In the genomic region with DNA sequence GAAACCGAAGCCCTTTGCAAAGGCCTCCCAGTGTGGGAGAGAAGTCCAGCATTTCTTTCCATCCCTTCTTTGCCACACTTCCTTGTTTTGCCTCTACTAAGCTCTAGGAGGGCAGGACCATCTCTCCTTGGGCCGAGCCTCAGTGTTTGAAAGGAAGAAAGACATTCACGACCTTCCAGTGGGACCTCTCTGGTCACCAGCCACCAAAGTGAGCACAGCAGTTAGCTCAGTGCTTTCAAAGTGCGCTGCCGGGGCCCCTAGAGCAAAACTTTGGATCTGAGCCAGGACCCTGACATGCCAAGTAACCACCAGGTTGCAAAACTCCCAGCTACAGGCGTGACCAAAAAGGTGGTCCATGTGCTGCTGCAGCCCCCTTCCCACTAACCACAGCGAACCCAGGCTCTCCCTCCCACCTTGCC, we compare ENCODE assay signal across 8 cellular contexts. TPM values are rescaled to one million over a fixed set of nuclear protein-coding genes. Genes with fewer than 3 reads are reported as not detected.
DNase-seq lines count a peak whose midpoint lies in the region; ATAC-seq and TF ChIP-seq lines count a peak whose summit lies in the region.

No MANE protein-coding gene starts in this region.

- POLR2A ChIA-PET in Panc1 (lab: Charles Lee) = no interaction called here

- CTCF ChIA-PET in Panc1 (lab: Charles Lee) = no interaction called here

- H3K4me1 ChIP-seq in Panc1 (ENCODE audit: control insufficient read depth, insufficient read depth, low read length) = peaks cover 71% of the 10 kb centered on the region
- H3K4me1 ChIP-seq in foreskin keratinocyte = peaks cover 48% of the 10 kb centered on the region
- peaks cover 38% of the 10 kb centered on the region for H3K4me1 ChIP-seq in rectal smooth muscle tissue (ENCODE audit: control insufficient read depth, insufficient read depth, low read length)

- DNase-seq in GM03348 (ENCODE audit: low spot score) = peak; percentile 30
- no peak for DNase-seq in Panc1 (ENCODE audit: low read depth, low spot score)
- no peak for DNase-seq in foreskin keratinocyte
- DNase-seq in NCI-H1417 treated with DMSO at 0.1 percent for 48 hours (lab: John Stamatoyannopoulos, UW) = no peak
- no peak for DNase-seq in COR-L47 (lab: John Stamatoyannopoulos, UW)
- no peak for DNase-seq in NCI-H187 (lab: John Stamatoyannopoulos, UW)

- H3K27ac ChIP-seq in Panc1 (ENCODE audit: low read length) = peak overlapping the region; percentile 57
- peak overlapping the region; percentile 92 for H3K27ac ChIP-seq in foreskin keratinocyte
- H3K27ac ChIP-seq in rectal smooth muscle tissue (ENCODE audit: low read depth, low read length) = peak overlapping the region; percentile 69

- BruUV-seq in Panc1 (replicated peaks; lab: Mats Ljungman, UMichigan) = TSS peak; percentile 4

- H3K9me3 ChIP-seq in Panc1 (ENCODE audit: control insufficient read depth, insufficient read depth, low read depth, low read length) = no peaks in the 10 kb centered on the region

- no peak for ATAC-seq in Panc1
- no peak for ATAC-seq in foreskin keratinocyte
- no peak for ATAC-seq in HG02870 (IDR thresholded peaks at IDR 0.05; ENCODE audit: unreplicated experiment)

- no peaks in the 10 kb centered on the region for H3K27me3 ChIP-seq in Panc1 (ENCODE audit: control insufficient read depth, insufficient read depth, low read length)
- H3K27me3 ChIP-seq in foreskin keratinocyte = no peaks in the 10 kb centered on the region
- no peaks in the 10 kb centered on the region for H3K27me3 ChIP-seq in rectal smooth muscle tissue (ENCODE audit: control insufficient read depth, insufficient read depth, low read length)

- H3K4me3 ChIP-seq in Panc1 (ENCODE audit: low read depth in 2 of 2, low read length in 2 of 2) (no peak overlapping the region), rectal smooth muscle tissue (ENCODE audit: low read length) (no peak overlapping the region)

- TF ChIP-seq CTCF in Panc1 (IDR thresholded peaks at IDR 0.05) = no peak
- no peak for TF ChIP-seq CTCF in foreskin keratinocyte (conservative IDR thresholded peaks at IDR 0.05)

- H3K9ac ChIP-seq in rectal smooth muscle tissue (ENCODE audit: low read length) = no peak overlapping the region

- H3K36me3 ChIP-seq in Panc1 (ENCODE audit: control insufficient read depth, insufficient read depth, low read length) (peaks cover 3% of the 10 kb centered on the region; the same call in 1 of the 2 replicates), rectal smooth muscle tissue (ENCODE audit: control insufficient read depth, insufficient read depth, low read length) (no peaks in the 10 kb centered on the region)

- in situ Hi-C loops in Panc1 (cut with HindIII; ENCODE audit: low pct_unique_long_range_greater_than_20kb, low sequenced_read_pairs) = no loop called here

- intact Hi-C loops in Panc1 (cut with micrococcal nuclease; ENCODE audit: unreplicated experiment) = loop anchor here (5.0 kb wide), 1 partner anchor 101 kb away; no protein-coding TSS in a partner anchor

RNA-seq across cellular contexts. Expression of gene CTBP2, which starts 12.3 kb away (rescaled TPM):
- total RNA-seq in Panc1 (2021; ENCODE audit: unreplicated experiment) (125 TPM), foreskin keratinocyte (100 and 101 TPM in 2 replicates)
- 188 TPM for polyA plus RNA-seq in Panc1 (2012; ENCODE audit: insufficient read length)
- polyA plus RNA-seq in foreskin keratinocyte = 41.7 and 48.4 TPM in 2 replicates
